37 cellular contexts compared by ENCODE assay signal in genomic region chr7:26275213-26275612, GRCh38. TPM values are rescaled to one million over a fixed set of nuclear protein-coding genes. Genes with fewer than 3 reads are reported as not detected.
DNase-seq lines count a peak whose midpoint lies in the region; ATAC-seq, FAIRE-seq and TF ChIP-seq lines count a peak whose summit lies in the region.
"Had no signal": no experiment of that assay in that cellular context is flagged by ENCODE, and none has a peak within 500 bp of the region (broad histone marks: within the 10 kb centered on the region; RNA-seq: fewer than 3 reads in every experiment).

No MANE protein-coding gene starts in this region.

- no peaks in the 10 kb centered on the region for H3F3A ChIP-seq in neural cell (ENCODE audit: insufficient read depth, low read length, poor library complexity, severe bottlenecking)

- H3K27ac ChIP-seq in K562 (ENCODE audit: extremely low read depth, low read depth, low read length) (no peak overlapping the region), neural cell (ENCODE audit: low read length) (no peak overlapping the region)
- H3K27ac ChIP-seq: 22Rv1; A549; BLaER1; BLaER1 treated with 17β-estradiol and CSF1 and Interleukin-3, amounts not matched to agents 10 nM and 100 nM; C4-2B had no signal

- no peak for FAIRE-seq in K562 (lab: Jason Lieb, UNC)
- FAIRE-seq: A204.1, A549, D721Med had no signal

- 35% methylated on average over 3 of the region's 3 CpGs for WGBS in K562 (ENCODE audit: insufficient coverage, low coverage, missing lambda C conversion rate)

- no peak for ATAC-seq in K562
- ATAC-seq in effector memory CD8-positive, alpha-beta T cell (replicated peaks) = no peak
- ATAC-seq: A549; CD8-positive, alpha-beta T cell had no signal

- H3K9me1 ChIP-seq in K562 (ENCODE audit: control insufficient read depth, insufficient read depth, low read length) = no peaks in the 10 kb centered on the region

- H4K20me1 ChIP-seq in K562 (replicated peaks; ENCODE audit: control insufficient read depth, insufficient read depth, low read length) = no peaks in the 10 kb centered on the region
- H4K20me1 ChIP-seq in neural cell (ENCODE audit: insufficient read depth) = no peaks in the 10 kb centered on the region
- H4K20me1 ChIP-seq: BLaER1; BLaER1 treated with 17β-estradiol and CSF1 and Interleukin-3, amounts not matched to agents 10 nM and 100 nM had no signal

- peak; percentile 15 for DNase-seq in activated CD8-positive, alpha-beta memory T cell treated with anti-CD3 and anti-CD28 coated beads for 24 hours
- DNase-seq in activated CD8-positive, alpha-beta memory T cell treated with anti-CD3 and anti-CD28 coated beads, Interleukin-2, amount 50 U/mL, for 48 hours = no peak
- DNase-seq in K562 (ENCODE audit: extremely low read depth in 1 of 4, low spot score in 3 of 4) (no peak), NCI-H1092 treated with DMSO at 0.1 percent for 48 hours (lab: John Stamatoyannopoulos, UW) (no peak)
- DNase-seq in effector memory CD8-positive, alpha-beta T cell = no peak
- DNase-seq: 8988T; ACHN; AML-193; BE2C; C1 segment of cervical spinal cord; Caco-2; Calu3; CD4-positive, alpha-beta memory T cell; CD4-positive, alpha-beta T cell; CD4-positive, CD25-positive, alpha-beta regulatory T cell; CD8-positive, alpha-beta memory T cell; CD8-positive, alpha-beta T cell; COR-L47; DMS 273 treated with DMSO at 0.1 percent for 48 hours; DMS153; DMS53; DMS79; DMS79 treated with DMSO at 0.1 percent for 48 hours; DND-41; EL had no signal

- no peak for TF ChIP-seq EP300 in K562 (IDR thresholded peaks at IDR 0.05; ENCODE audit: low read length)
- peak; percentile 58 for TF ChIP-seq EP300 in neural cell (conservative IDR thresholded peaks at IDR 0.05; ENCODE audit: poor library complexity, severe bottlenecking)

- H3K36me3 ChIP-seq in K562 (ENCODE audit: control insufficient read depth, insufficient read depth, low read length) (no peaks in the 10 kb centered on the region), neural cell (ENCODE audit: insufficient read depth, low read length) (no peaks in the 10 kb centered on the region)
- H3K36me3 ChIP-seq: BE2C; BLaER1; BLaER1 treated with 17β-estradiol and CSF1 and Interleukin-3, amounts not matched to agents 10 nM and 100 nM had no signal

- H3K4me1 ChIP-seq in K562 (replicated peaks in 1 of 2; ENCODE audit: control insufficient read depth in 2 of 2, insufficient read depth in 2 of 2, low read length in 2 of 2) = no peaks in the 10 kb centered on the region
- H3K4me1 ChIP-seq: A549; BE2C; BLaER1; BLaER1 treated with 17β-estradiol and CSF1 and Interleukin-3, amounts not matched to agents 10 nM and 100 nM; Caco-2 had no signal

- no peak overlapping the region for H3K9ac ChIP-seq in K562 (ENCODE audit: insufficient read depth in 1 of 2, low read depth in 2 of 2, low read length in 2 of 2)
- H3K9ac ChIP-seq in neural cell (ENCODE audit: low read length) = no peak overlapping the region
- H3K9ac ChIP-seq: BLaER1; BLaER1 treated with 17β-estradiol and CSF1 and Interleukin-3, amounts not matched to agents 10 nM and 100 nM had no signal

- POLR2A ChIA-PET in K562 (lab: Yijun Ruan, JAX) = interaction anchor here (1.6 kb wide), 1 partner anchor 23 kb away, joined by 3 read pairs; no protein-coding TSS in a partner anchor

- no peaks in the 10 kb centered on the region for H3K9me2 ChIP-seq in neural cell (ENCODE audit: insufficient read depth, low read length)

- H2AFZ ChIP-seq in K562 (ENCODE audit: low read depth, low read length) = no peak overlapping the region
- no peak overlapping the region for H2AFZ ChIP-seq in neural cell (ENCODE audit: low read depth, low read length)

- BruUV-seq in K562 (replicated peaks; lab: Mats Ljungman, UMichigan) = no TSS peak

- H3K9me3 Mint-ChIP-seq in effector memory CD8-positive, alpha-beta T cell = no peaks in the 10 kb centered on the region
- H3K9me3 Mint-ChIP-seq: CD4-positive, alpha-beta memory T cell; CD4-positive, alpha-beta T cell; CD4-positive, CD25-positive, alpha-beta regulatory T cell; CD8-positive, alpha-beta memory T cell; CD8-positive, alpha-beta T cell had no signal

- H3K9me3 ChIP-seq in K562 (replicated peaks; ENCODE audit: control insufficient read depth, insufficient read depth, low read depth, low read length) (no peaks in the 10 kb centered on the region), neural cell (ENCODE audit: low read length) (no peaks in the 10 kb centered on the region)
- H3K9me3 ChIP-seq: A549; BE2C; BLaER1; BLaER1 treated with 17β-estradiol and CSF1 and Interleukin-3, amounts not matched to agents 10 nM and 100 nM; Caco-2 had no signal

- H3K27me3 ChIP-seq in K562 (ENCODE audit: control insufficient read depth in 2 of 2, insufficient read depth in 2 of 2, low read length in 2 of 2) (no peaks in the 10 kb centered on the region), neural cell (ENCODE audit: insufficient read depth, low read depth, low read length) (no peaks in the 10 kb centered on the region)
- H3K27me3 ChIP-seq: BE2C; BLaER1; BLaER1 treated with 17β-estradiol and CSF1 and Interleukin-3, amounts not matched to agents 10 nM and 100 nM had no signal

- H3K36me3 Mint-ChIP-seq in effector memory CD8-positive, alpha-beta T cell (ENCODE audit: insufficient read depth) = no peaks in the 10 kb centered on the region
- H3K36me3 Mint-ChIP-seq: CD14-positive monocyte; CD4-positive, alpha-beta memory T cell; CD4-positive, CD25-positive, alpha-beta regulatory T cell; CD8-positive, alpha-beta memory T cell; CD8-positive, alpha-beta T cell had no signal

- H3K4me1 Mint-ChIP-seq in effector memory CD8-positive, alpha-beta T cell (ENCODE audit: low read depth in 2 of 2) = peaks cover 4 to 7% of the 10 kb centered on the region in 2 donors

- TF ChIP-seq CTCF in K562 (IDR thresholded peaks at IDR 0.05 in 2 of 3, conservative IDR thresholded peaks at IDR 0.05 in 1 of 3; ENCODE audit: insufficient read depth in 2 of 3, low read depth in 1 of 3, low read length in 3 of 3) = no peak
- no peak for TF ChIP-seq CTCF in neural cell (IDR thresholded peaks at IDR 0.05; ENCODE audit: poor library complexity, severe bottlenecking)

- H3K79me2 ChIP-seq in K562 (ENCODE audit: control insufficient read depth, insufficient read depth, low read length) (no peaks in the 10 kb centered on the region), neural cell (replicated peaks; ENCODE audit: insufficient read depth, low read length) (no peaks in the 10 kb centered on the region)

- CTCF ChIA-PET in K562 (lab: Yijun Ruan, JAX; ENCODE audit: low intra/inter-chr PET ratio) = no interaction called here

- intact Hi-C loops in K562 (cut with micrococcal nuclease) = no loop called here

- in situ Hi-C loops in K562 (cut with MboI) = no loop called here

- TF ChIP-seq POLR2A in K562 (conservative IDR thresholded peaks at IDR 0.05) = no peak

- H3K4me3 ChIP-seq in K562 (no peak overlapping the region), neural cell (ENCODE audit: low read length) (no peak overlapping the region)
- H3K4me3 ChIP-seq: A549; BLaER1; BLaER1 treated with 17β-estradiol and CSF1 and Interleukin-3, amounts not matched to agents 10 nM and 100 nM had no signal

- TF ChIP-seq RAD21 in K562 (CRISPR knock-in tag; conservative IDR thresholded peaks at IDR 0.05 in 1 of 2, IDR thresholded peaks at IDR 0.05 in 1 of 2) (no peak), neural cell (conservative IDR thresholded peaks at IDR 0.05) (no peak)

- no peak overlapping the region for H3K4me3 Mint-ChIP-seq in effector memory CD8-positive, alpha-beta T cell
- H3K4me3 Mint-ChIP-seq: B cell; CD14-positive monocyte; CD4-positive, alpha-beta memory T cell; CD4-positive, alpha-beta T cell; CD4-positive, CD25-positive, alpha-beta regulatory T cell; CD8-positive, alpha-beta T cell had no signal

- no peak overlapping the region for H3K27ac Mint-ChIP-seq in effector memory CD8-positive, alpha-beta T cell
- H3K27ac Mint-ChIP-seq: B cell; CD14-positive monocyte; CD4-positive, alpha-beta memory T cell; CD4-positive, alpha-beta T cell; CD4-positive, CD25-positive, alpha-beta regulatory T cell; CD8-positive, alpha-beta T cell had no signal

- peaks cover 4 to 7% of the 10 kb centered on the region in 2 donors for H3K27me3 Mint-ChIP-seq in effector memory CD8-positive, alpha-beta T cell
- H3K27me3 Mint-ChIP-seq: CD4-positive, alpha-beta T cell had no signal

- no peak overlapping the region for H3K4me2 ChIP-seq in K562 (ENCODE audit: insufficient read depth, low read length)
- H3K4me2 ChIP-seq in neural cell (ENCODE audit: low read length) = no peak overlapping the region
- H3K4me2 ChIP-seq: A549; BLaER1; BLaER1 treated with 17β-estradiol and CSF1 and Interleukin-3, amounts not matched to agents 10 nM and 100 nM had no signal

TF ChIP-seq in K562, 482 proteins besides CTCF, POLR2A, EP300 and RAD21 (continues in another document):
- TF ChIP-seq ZBED1 (IDR thresholded peaks at IDR 0.05) (no peak), MEIS2 (IDR thresholded peaks at IDR 0.05; ENCODE audit: partially characterized antibody) (peak; percentile 55)

TF ChIP-seq in neural cell, 6 proteins besides CTCF, POLR2A, EP300 and RAD21:
- TF ChIP-seq MXI1 (conservative IDR thresholded peaks at IDR 0.05; ENCODE audit: poor library complexity, severe bottlenecking) (no peak), POLR2AphosphoS5 (IDR thresholded peaks at IDR 0.05) (peak; percentile 21), EZH2 (IDR thresholded peaks at IDR 0.05; ENCODE audit: borderline replicate concordance, insufficient read depth, low read length, poor library complexity, severe bottlenecking) (no peak), SMC3 (conservative IDR thresholded peaks at IDR 0.05; ENCODE audit: poor library complexity) (no peak)

RNA-seq across cellular contexts. Expression of gene SNX10, which starts 16.4 kb away (rescaled TPM):
- total RNA-seq in K562 (2011; cell fraction: chromatin; rRNA removed; ENCODE audit: low replicate concordance) = 0.83 and 2.2 TPM in 2 replicates
- total RNA-seq in K562 (2011; cell fraction: nucleolus; rRNA removed) = 0.33 and 0.66 TPM in 2 replicates
- total RNA-seq in K562 (2011; cell fraction: nucleoplasm; rRNA removed) = 1.5 TPM in 2 replicates
- total RNA-seq in K562 (2014; rRNA removed) = 6.2 and 7.9 TPM in 2 replicates
- total RNA-seq in K562 (2014; rRNA removed; fragmentation: Illumina TruSeq; extraction: Trizol) = 14.8 and 19.0 TPM in 2 replicates
- total RNA-seq in K562 (2015; rRNA removed; fragmentation: Illumina TruSeq; extraction: Trizol) = 13.8 and 16.5 TPM in 2 replicates
- total RNA-seq in K562 (2021) = 11.8 and 12.1 TPM in 2 replicates
- 9.4 TPM in 2 replicates for polyA plus RNA-seq in K562 (2011; rRNA removed)
- 1.3 and 3.9 TPM in 2 replicates for polyA plus RNA-seq in K562 (2011; cell fraction: cytosol; rRNA removed)
- 1.3 and 3.7 TPM in 2 replicates for polyA plus RNA-seq in K562 (2011; cell fraction: nucleus; rRNA removed)
- polyA plus RNA-seq in K562 (2012) = 12.4 and 18.8 TPM in 2 replicates
- 9.8 and 11.5 TPM in 2 replicates for polyA plus RNA-seq in K562 (2014; fragmentation: Illumina TruSeq; extraction: Trizol)
- polyA plus RNA-seq in K562 (2014; fragmentation: Nextera tagmentation; extraction: Ambion mirVana) = 10 to 100 TPM; 10.9 to 12.4 TPM
- 6.9 and 7.3 TPM in 2 replicates for polyA plus RNA-seq in K562 (2014; rRNA removed)
- polyA minus RNA-seq in K562 (2011; rRNA and poly(A)+ RNA removed) = 7.5 and 8.5 TPM in 2 replicates
- polyA minus RNA-seq in K562 (2011; cell fraction: cytosol; rRNA and poly(A)+ RNA removed) = 2.4 and 2.9 TPM in 2 replicates
- polyA minus RNA-seq in K562 (2011; cell fraction: nucleus; rRNA and poly(A)+ RNA removed) = 1.1 and 2.6 TPM in 2 replicates
- polyA plus RNA-seq in neural cell = 25.6 and 31.1 TPM in 2 replicates
- 41.1 and 47.3 TPM in 2 replicates for polyA minus RNA-seq in neural cell
- polyA plus RNA-seq: AG04450, BJ had no signal
